In genomic region chr9:14547245-14548060, GRCh38 we compare ENCODE assay signal across 1 cellular context.
TF ChIP-seq lines count a peak whose summit lies in the region.

No MANE protein-coding gene starts in this region.

TF ChIP-seq in WTC11, 78 proteins besides CTCF, POLR2A, EP300 and RAD21 (continued from another document):
- TF ChIP-seq AR (CRISPR knock-in tag; IDR thresholded peaks at IDR 0.05) = no peak
